1 cellular context compared by ENCODE assay signal in genomic region chr5:141822134-141822533, GRCh38.
TF ChIP-seq lines count a peak whose summit lies in the region.

No MANE protein-coding gene starts in this region.

TF ChIP-seq in GM23338, 12 proteins besides CTCF, POLR2A, EP300 and RAD21 (continued from another document):
- no peak for TF ChIP-seq ZNF462 (CRISPR knock-in tag; IDR thresholded peaks at IDR 0.05)
- TF ChIP-seq ZNF331 (CRISPR knock-in tag; IDR thresholded peaks at IDR 0.05; ENCODE audit: low read depth): no peak
- no peak for TF ChIP-seq ZNF114 (CRISPR knock-in tag; IDR thresholded peaks at IDR 0.05)
- TF ChIP-seq, protein P1, sequence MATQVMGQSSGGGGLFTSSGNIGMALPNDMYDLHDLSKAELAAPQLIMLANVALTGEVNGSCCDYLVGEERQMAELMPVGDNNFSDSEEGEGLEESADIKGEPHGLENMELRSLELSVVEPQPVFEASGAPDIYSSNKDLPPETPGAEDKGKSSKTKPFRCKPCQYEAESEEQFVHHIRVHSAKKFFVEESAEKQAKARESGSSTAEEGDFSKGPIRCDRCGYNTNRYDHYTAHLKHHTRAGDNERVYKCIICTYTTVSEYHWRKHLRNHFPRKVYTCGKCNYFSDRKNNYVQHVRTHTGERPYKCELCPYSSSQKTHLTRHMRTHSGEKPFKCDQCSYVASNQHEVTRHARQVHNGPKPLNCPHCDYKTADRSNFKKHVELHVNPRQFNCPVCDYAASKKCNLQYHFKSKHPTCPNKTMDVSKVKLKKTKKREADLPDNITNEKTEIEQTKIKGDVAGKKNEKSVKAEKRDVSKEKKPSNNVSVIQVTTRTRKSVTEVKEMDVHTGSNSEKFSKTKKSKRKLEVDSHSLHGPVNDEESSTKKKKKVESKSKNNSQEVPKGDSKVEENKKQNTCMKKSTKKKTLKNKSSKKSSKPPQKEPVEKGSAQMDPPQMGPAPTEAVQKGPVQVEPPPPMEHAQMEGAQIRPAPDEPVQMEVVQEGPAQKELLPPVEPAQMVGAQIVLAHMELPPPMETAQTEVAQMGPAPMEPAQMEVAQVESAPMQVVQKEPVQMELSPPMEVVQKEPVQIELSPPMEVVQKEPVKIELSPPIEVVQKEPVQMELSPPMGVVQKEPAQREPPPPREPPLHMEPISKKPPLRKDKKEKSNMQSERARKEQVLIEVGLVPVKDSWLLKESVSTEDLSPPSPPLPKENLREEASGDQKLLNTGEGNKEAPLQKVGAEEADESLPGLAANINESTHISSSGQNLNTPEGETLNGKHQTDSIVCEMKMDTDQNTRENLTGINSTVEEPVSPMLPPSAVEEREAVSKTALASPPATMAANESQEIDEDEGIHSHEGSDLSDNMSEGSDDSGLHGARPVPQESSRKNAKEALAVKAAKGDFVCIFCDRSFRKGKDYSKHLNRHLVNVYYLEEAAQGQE (IDR thresholded peaks at IDR 0.05; ENCODE audit: unreplicated experiment): no peak
- no peak for TF ChIP-seq JUNB (IDR thresholded peaks at IDR 0.05; ENCODE audit: unreplicated experiment)
- no peak for TF ChIP-seq STAT1 (IDR thresholded peaks at IDR 0.05; ENCODE audit: unreplicated experiment)
